18 cellular contexts compared by ENCODE assay signal in the genomic region with DNA sequence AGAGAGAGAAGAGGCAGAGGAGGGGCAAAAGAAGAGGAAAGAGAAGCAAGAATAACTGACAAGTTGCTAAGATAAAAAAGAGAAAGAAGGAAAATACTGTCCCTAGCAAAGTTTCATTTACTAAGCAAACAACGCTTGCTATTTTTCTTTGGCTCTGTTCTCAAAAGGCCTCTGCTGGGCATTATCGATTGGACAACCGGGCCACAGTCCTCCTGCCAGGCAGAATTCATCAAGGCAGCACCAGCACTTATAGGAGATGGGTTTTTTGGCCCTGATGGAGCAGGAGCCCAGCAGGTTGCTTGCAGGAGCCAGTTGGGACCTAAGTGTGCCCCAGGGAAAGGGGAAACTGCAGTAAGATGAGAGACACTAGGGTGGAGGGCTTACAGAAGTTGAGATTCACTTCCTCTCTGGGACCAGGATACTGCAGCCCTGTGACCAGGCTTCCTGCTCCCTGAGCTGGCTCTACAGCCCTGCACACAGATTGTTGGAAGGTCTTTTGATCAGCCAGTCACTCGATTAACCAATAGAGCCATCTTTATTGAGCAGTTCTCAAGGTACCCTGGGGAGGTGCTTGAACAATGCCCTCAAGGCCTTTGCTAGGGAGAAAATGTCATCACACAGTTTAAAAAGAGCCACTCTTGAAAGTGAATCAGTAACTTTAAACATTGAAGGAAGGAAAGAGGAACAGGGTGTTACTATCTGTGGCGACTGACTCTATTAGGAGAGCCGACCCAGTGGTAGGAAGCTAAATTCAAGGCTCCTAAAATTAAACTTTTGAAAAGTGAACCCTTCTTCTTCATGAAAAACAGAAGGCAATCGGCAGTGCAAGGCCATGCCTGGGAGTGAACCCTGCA. TPM values are rescaled to one million over a fixed set of nuclear protein-coding genes. Genes with fewer than 3 reads are reported as not detected.
DNase-seq lines count a peak whose midpoint lies in the region; ATAC-seq and TF ChIP-seq lines count a peak whose summit lies in the region.
"Had no signal": no experiment of that assay in that cellular context is flagged by ENCODE, and none has a peak within 500 bp of the region (broad histone marks: within the 10 kb centered on the region; RNA-seq: fewer than 3 reads in every experiment).

No MANE protein-coding gene starts in this region.

- intact Hi-C loops in dendritic cell treated with granulocyte-macrophage colony-stimulating factor and Interleukin-4, amounts not matched to agents 40 ng/mL and 50 ng/mL, for 4 days (cut with micrococcal nuclease): loop anchor here (2.0 kb wide), 1 partner anchor 29 kb away; a partner anchor contains a TSS

- H3K4me1 Mint-ChIP-seq in dendritic cell treated with granulocyte-macrophage colony-stimulating factor and Interleukin-4, amounts not matched to agents 40 ng/mL and 50 ng/mL, for 4 days (ENCODE audit: low read depth): peaks cover 74% of the 10 kb centered on the region
- H3K4me1 Mint-ChIP-seq: activated CD4-positive, alpha-beta T cell treated with anti-CD3 and anti-CD28 coated beads, Interleukin-2, amount 10 ng/mL, durations not matched to agents 7 days and 5 days had no signal

- H3K9me3 Mint-ChIP-seq in dendritic cell treated with granulocyte-macrophage colony-stimulating factor and Interleukin-4, amounts not matched to agents 40 ng/mL and 50 ng/mL, for 4 days: no peaks in the 10 kb centered on the region
- H3K9me3 Mint-ChIP-seq: activated CD4-positive, alpha-beta T cell treated with anti-CD3 and anti-CD28 coated beads, Interleukin-2, amount 10 ng/mL, durations not matched to agents 7 days and 5 days; stimulated activated naive CD8-positive, alpha-beta T cell treated with anti-CD3 and anti-CD28 coated beads, Interleukin-15, Interleukin-2, amounts not matched to agents 100 ng/mL and 50 ng/mL, for 24 hours; T-helper 1 cell treated with Interleukin-12 subunit alpha and Interleukin-12 subunit beta and Interleukin-4 antibody, amounts not matched to agents 30 μg/mL and 1 μg/mL, for 36 hours had no signal

- H3K27ac Mint-ChIP-seq in dendritic cell treated with granulocyte-macrophage colony-stimulating factor and Interleukin-4, amounts not matched to agents 40 ng/mL and 50 ng/mL, for 4 days: peak overlapping the region; percentile 94
- H3K27ac Mint-ChIP-seq: activated CD4-positive, alpha-beta T cell treated with anti-CD3 and anti-CD28 coated beads, Interleukin-2, amount 10 ng/mL, durations not matched to agents 7 days and 5 days; stimulated activated naive CD8-positive, alpha-beta T cell treated with anti-CD3 and anti-CD28 coated beads, Interleukin-15, Interleukin-2, amounts not matched to agents 100 ng/mL and 50 ng/mL, for 24 hours; T-helper 1 cell treated with Interleukin-12 subunit alpha and Interleukin-12 subunit beta and Interleukin-4 antibody, amounts not matched to agents 30 μg/mL and 1 μg/mL, for 36 hours had no signal

- H3K9me3 ChIP-seq in BLaER1 (no peaks in the 10 kb centered on the region), gastroesophageal sphincter (no peaks in the 10 kb centered on the region)
- H3K9me3 ChIP-seq: colonic mucosa had no signal

- H3K36me3 Mint-ChIP-seq in dendritic cell treated with granulocyte-macrophage colony-stimulating factor and Interleukin-4, amounts not matched to agents 40 ng/mL and 50 ng/mL, for 4 days (ENCODE audit: low read depth): no peaks in the 10 kb centered on the region

- WGBS in gastroesophageal sphincter (ENCODE audit: low coverage in 1 of 2), 2 donors: 88 to 94% methylated on average over 4 to 6 of the region's 7 CpGs

- peak; percentile 45 for DNase-seq in NCI-H146 treated with DMSO at 0.1 percent for 48 hours (lab: John Stamatoyannopoulos, UW; ENCODE audit: unreplicated experiment)
- peak; percentile 14 for DNase-seq in midbrain (lab: John Stamatoyannopoulos, UW)
- DNase-seq in HEK293T (ENCODE audit: extremely low spot score): no peak
- DNase-seq in A172 (ENCODE audit: low spot score): no peak
- no peak for DNase-seq in NCI-H2196 (lab: John Stamatoyannopoulos, UW; ENCODE audit: unreplicated experiment)
- DNase-seq: activated CD4-positive, alpha-beta T cell treated with anti-CD3 and anti-CD28 coated beads, Interleukin-2, amount 10 ng/mL, durations not matched to agents 7 days and 5 days; activated T-cell treated with anti-CD3 and anti-CD28 coated beads, Interleukin-2, amount 50 U/mL, for 48 hours; colonic mucosa; erythroblast; IMR-90; NCI-H1417 had no signal

- no peaks in the 10 kb centered on the region for H3K27me3 Mint-ChIP-seq in dendritic cell treated with granulocyte-macrophage colony-stimulating factor and Interleukin-4, amounts not matched to agents 40 ng/mL and 50 ng/mL, for 4 days
- H3K27me3 Mint-ChIP-seq: activated CD4-positive, alpha-beta T cell treated with anti-CD3 and anti-CD28 coated beads, Interleukin-2, amount 10 ng/mL, durations not matched to agents 7 days and 5 days; stimulated activated naive CD8-positive, alpha-beta T cell treated with anti-CD3 and anti-CD28 coated beads, Interleukin-15, Interleukin-2, amounts not matched to agents 100 ng/mL and 50 ng/mL, for 24 hours had no signal

- TF ChIP-seq POLR2A in gastroesophageal sphincter (IDR thresholded peaks at IDR 0.05): no peak

- H3K4me2 ChIP-seq in BLaER1: 0 out of 2 replicates have a peak overlapping the region, but pooled peaks have one; percentile 2
- H3K4me2 ChIP-seq: smooth muscle cell had no signal

- no peaks in the 10 kb centered on the region for H3K36me3 ChIP-seq in BLaER1
- no peaks in the 10 kb centered on the region for H3K36me3 ChIP-seq in gastroesophageal sphincter
- H3K36me3 ChIP-seq: colonic mucosa had no signal

- H3K9ac ChIP-seq in BLaER1: no peak overlapping the region

- peak overlapping the region; percentile 65 for H3K4me3 Mint-ChIP-seq in dendritic cell treated with granulocyte-macrophage colony-stimulating factor and Interleukin-4, amounts not matched to agents 40 ng/mL and 50 ng/mL, for 4 days
- H3K4me3 Mint-ChIP-seq: activated CD4-positive, alpha-beta T cell treated with anti-CD3 and anti-CD28 coated beads, Interleukin-2, amount 10 ng/mL, durations not matched to agents 7 days and 5 days; stimulated activated naive CD8-positive, alpha-beta T cell treated with anti-CD3 and anti-CD28 coated beads, Interleukin-15, Interleukin-2, amounts not matched to agents 100 ng/mL and 50 ng/mL, for 24 hours; T-helper 1 cell treated with Interleukin-12 subunit alpha and Interleukin-12 subunit beta and Interleukin-4 antibody, amounts not matched to agents 30 μg/mL and 1 μg/mL, for 36 hours had no signal

- no peak for ATAC-seq in gastroesophageal sphincter
- ATAC-seq: HCT116 had no signal

- no peak for TF ChIP-seq EP300 in gastroesophageal sphincter (IDR thresholded peaks at IDR 0.05)

- no peak overlapping the region for H3K4me3 ChIP-seq in BLaER1
- no peak overlapping the region for H3K4me3 ChIP-seq in gastroesophageal sphincter
- H3K4me3 ChIP-seq: colonic mucosa, smooth muscle cell had no signal

- POLR2A ChIA-PET in HEK293T (lab: Yijun Ruan, JAX): no interaction called here

- H3K27ac ChIP-seq in BLaER1: no peak overlapping the region
- peak overlapping the region in 1 of 4 donors; percentile 42 for H3K27ac ChIP-seq in gastroesophageal sphincter
- H3K27ac ChIP-seq: colonic mucosa had no signal

- no peaks in the 10 kb centered on the region for H4K20me1 ChIP-seq in BLaER1

- H3K4me1 ChIP-seq in BLaER1: peaks cover 5% of the 10 kb centered on the region; the same call in 1 of the 2 replicates
- peaks cover 0 to 8% (median 0%) of the 10 kb centered on the region in 3 donors for H3K4me1 ChIP-seq in gastroesophageal sphincter
- H3K4me1 ChIP-seq: colonic mucosa had no signal

- CTCF ChIA-PET in HEK293T (lab: Yijun Ruan, JAX): interaction anchor here (1.0 kb wide), 1 partner anchor 480 kb away, joined by 3 read pairs; no protein-coding TSS in a partner anchor

- H3K27me3 ChIP-seq in BLaER1 (no peaks in the 10 kb centered on the region), gastroesophageal sphincter (no peaks in the 10 kb centered on the region)
- H3K27me3 ChIP-seq: colonic mucosa had no signal

- TF ChIP-seq CTCF in gastroesophageal sphincter (IDR thresholded peaks at IDR 0.05): no peak

TF ChIP-seq in HEK293T, 16 proteins besides CTCF, POLR2A, EP300 and RAD21:
- TF ChIP-seq FOXA1 (IDR thresholded peaks at IDR 0.05) (no peak), CTBP1 (IDR thresholded peaks at IDR 0.05; ENCODE audit: borderline replicate concordance) (no peak), SUZ12 (IDR thresholded peaks at IDR 0.05) (no peak), LEF1 (IDR thresholded peaks at IDR 0.05; ENCODE audit: borderline replicate concordance) (no peak), FOXM1 (IDR thresholded peaks at IDR 0.05; ENCODE audit: borderline replicate concordance) (no peak), NFRKB (IDR thresholded peaks at IDR 0.05) (no peak), TARDBP (IDR thresholded peaks at IDR 0.05) (no peak), SP1 (IDR thresholded peaks at IDR 0.05) (no peak), ZNF384 (IDR thresholded peaks at IDR 0.05) (no peak), BHLHE40 (IDR thresholded peaks at IDR 0.05; ENCODE audit: borderline replicate concordance) (no peak), ARNT (IDR thresholded peaks at IDR 0.05) (no peak), L3MBTL2 (conservative IDR thresholded peaks at IDR 0.05) (no peak), FOXK2 (IDR thresholded peaks at IDR 0.05) (no peak)

RNA-seq across cellular contexts. Expression of a gene that starts 28.8 kb away (rescaled TPM):
- total RNA-seq in A172 (2014; rRNA removed; shearing (Covaris generic)): 12.5 and 17.8 TPM in 2 replicates
- total RNA-seq in gastroesophageal sphincter: 10 to 100 TPM in 3 of 4 donors, 1 to 10 TPM in 1; 5.9 to 18.8 (median 10.2) TPM

Comparison
In these comparisons a context has a peak if more than half of its experiments do, and no peak if none do; other contexts are left out.
1. DNase-seq: peak in NCI-H146 treated with DMSO at 0.1 percent for 48 hours (single experiment) and midbrain (single experiment); none in HEK293T (single experiment), A172 (single experiment) and NCI-H2196 (single experiment).